Comparison of ENCODE assay signal across 19 cellular contexts in the genomic region with DNA sequence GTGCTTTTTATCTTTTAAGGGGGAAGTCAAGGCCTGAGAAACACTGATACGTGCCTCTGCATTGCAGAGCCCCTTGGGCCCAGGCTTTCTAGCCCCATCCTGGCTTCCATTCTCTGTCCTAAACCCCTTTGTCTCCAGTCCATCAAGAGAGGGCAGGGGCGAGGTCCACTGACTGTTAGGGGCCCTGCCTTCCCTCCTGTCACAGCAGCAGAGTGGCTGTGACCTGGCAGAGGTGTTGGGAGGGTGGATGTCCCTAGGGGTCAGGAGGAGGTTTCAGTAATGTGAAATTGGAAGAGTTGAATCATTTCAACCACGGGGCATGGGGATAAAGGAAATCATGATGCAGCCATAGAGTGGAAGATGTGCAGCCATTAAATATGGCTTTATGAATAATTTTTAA. TPM values are rescaled to one million over a fixed set of nuclear protein-coding genes. Genes with fewer than 3 reads are reported as not detected.
"Had no signal": no experiment of that assay in that cellular context is flagged by ENCODE, and none has a peak within 500 bp of the region (broad histone marks: within the 10 kb centered on the region; RNA-seq: fewer than 3 reads in every experiment).

No MANE protein-coding gene starts in this region.

- ATAC-seq: naive thymus-derived CD4-positive, alpha-beta T cell; T-helper 17 cell had no signal

- H3K36me3 Mint-ChIP-seq: activated CD4-positive, alpha-beta memory T cell treated with anti-CD3 and anti-CD28 coated beads for 36 hours; activated naive CD4-positive, alpha-beta T cell treated with anti-CD3 and anti-CD28 coated beads, Interleukin-2, amount 10 ng/mL, durations not matched to agents 7 days and 5 days; naive thymus-derived CD4-positive, alpha-beta T cell had no signal

- FAIRE-seq: astrocyte, frontal cortex had no signal

- H3K4me3 Mint-ChIP-seq: activated CD4-positive, alpha-beta memory T cell treated with anti-CD3 and anti-CD28 coated beads for 36 hours; activated naive CD4-positive, alpha-beta T cell treated with anti-CD3 and anti-CD28 coated beads, Interleukin-2, amount 10 ng/mL, durations not matched to agents 7 days and 5 days; activated T-cell treated with anti-CD3 and anti-CD28 coated beads, Interleukin-2, amount 50 U/mL, for 24 hours; naive thymus-derived CD4-positive, alpha-beta T cell; T-helper 17 cell had no signal

- H3K27me3 ChIP-seq: adrenal gland, breast epithelium, tibial nerve had no signal

- H3K27ac Mint-ChIP-seq: activated CD4-positive, alpha-beta memory T cell treated with anti-CD3 and anti-CD28 coated beads for 36 hours; activated naive CD4-positive, alpha-beta T cell treated with anti-CD3 and anti-CD28 coated beads, Interleukin-2, amount 10 ng/mL, durations not matched to agents 7 days and 5 days; activated T-cell treated with anti-CD3 and anti-CD28 coated beads, Interleukin-2, amount 50 U/mL, for 24 hours; naive thymus-derived CD4-positive, alpha-beta T cell; T-helper 17 cell had no signal

- H3K27me3 Mint-ChIP-seq: activated CD4-positive, alpha-beta memory T cell treated with anti-CD3 and anti-CD28 coated beads for 36 hours; activated T-cell treated with anti-CD3 and anti-CD28 coated beads, Interleukin-2, amount 50 U/mL, for 24 hours had no signal

- H3K9me3 ChIP-seq: adrenal gland, breast epithelium, tibial nerve had no signal

- H3K36me3 ChIP-seq: adrenal gland, breast epithelium, tibial nerve, WERI-Rb-1 had no signal

- H3K27ac ChIP-seq: adrenal gland, breast epithelium, WERI-Rb-1 had no signal

- H3K4me1 Mint-ChIP-seq: activated naive CD4-positive, alpha-beta T cell treated with anti-CD3 and anti-CD28 coated beads, Interleukin-2, amount 10 ng/mL, durations not matched to agents 7 days and 5 days had no signal

- H3K4me3 ChIP-seq: adrenal gland, breast epithelium, tibial nerve had no signal

- H3K4me1 ChIP-seq: breast epithelium had no signal

- DNase-seq: activated CD4-positive, alpha-beta memory T cell treated with anti-CD3 and anti-CD28 coated beads for 36 hours; activated effector memory CD4-positive, alpha-beta T cell treated with Interleukin-2 at 50 U/mL for 16 hours; activated naive CD4-positive, alpha-beta T cell treated with anti-CD3 and anti-CD28 coated beads, Interleukin-2, amount 10 ng/mL, durations not matched to agents 7 days and 5 days; activated T-cell treated with anti-CD3 and anti-CD28 coated beads, Interleukin-2, amount 50 U/mL, for 24 hours; adrenal gland; cortex of kidney; head of caudate nucleus; mesenchymal stem cell; naive thymus-derived CD4-positive, alpha-beta T cell; nucleus accumbens; posterior cingulate gyrus; retina; stimulated activated naive CD4-positive, alpha-beta T cell; T-helper 17 cell; WERI-Rb-1 had no signal

- H3K9me3 Mint-ChIP-seq: activated CD4-positive, alpha-beta memory T cell treated with anti-CD3 and anti-CD28 coated beads for 36 hours; activated naive CD4-positive, alpha-beta T cell treated with anti-CD3 and anti-CD28 coated beads, Interleukin-2, amount 10 ng/mL, durations not matched to agents 7 days and 5 days; activated T-cell treated with anti-CD3 and anti-CD28 coated beads, Interleukin-2, amount 50 U/mL, for 24 hours; naive thymus-derived CD4-positive, alpha-beta T cell had no signal

RNA-seq across cellular contexts. Expression of gene SOX13, which starts 24.0 kb away (rescaled TPM):
- polyA plus RNA-seq: naive thymus-derived CD4-positive, alpha-beta T cell had no signal
